Comparison of ENCODE assay signal across 8 cellular contexts in the genomic region with DNA sequence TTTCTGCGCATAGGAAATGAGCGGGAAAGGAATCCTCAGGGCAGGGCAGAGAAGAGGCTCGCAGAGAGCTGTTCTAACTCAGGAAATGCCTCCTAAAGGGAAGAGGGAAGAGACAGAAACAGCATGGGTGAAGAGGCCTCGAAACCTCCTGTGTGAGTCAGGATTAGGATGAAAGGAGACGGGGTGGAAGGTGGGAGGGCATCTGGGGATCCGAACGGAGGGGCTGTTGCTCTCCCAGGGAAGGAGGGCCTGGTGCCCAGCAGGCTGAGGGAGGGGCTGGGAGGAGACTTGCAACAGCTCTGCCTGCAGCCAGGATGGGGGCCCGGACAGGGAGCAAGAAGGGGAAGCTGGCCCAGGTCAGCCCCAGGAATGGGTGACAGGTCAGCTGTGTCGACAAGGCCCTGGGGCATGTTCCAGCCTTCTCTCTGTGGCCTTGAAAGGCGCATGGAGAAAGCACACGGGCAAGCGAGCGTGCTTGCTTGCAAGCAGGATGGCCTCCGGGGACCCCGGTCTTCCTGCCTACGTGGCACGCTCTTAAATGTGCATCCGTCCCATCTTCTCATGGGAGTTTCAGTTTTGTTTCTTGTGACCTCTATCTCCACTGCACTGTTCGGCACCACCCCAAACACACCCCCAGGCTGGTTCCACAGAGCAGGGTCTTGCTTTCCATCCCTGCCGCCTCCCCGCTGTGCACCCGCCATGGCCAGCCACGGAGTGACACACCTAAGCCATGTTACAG.
A peak's percentile ranks its signal among the peaks of the same experiment; 100 is the strongest.
DNase-seq lines count a peak whose midpoint lies in the region; ATAC-seq and TF ChIP-seq lines count a peak whose summit lies in the region.

No MANE protein-coding gene starts in this region.

- peak overlapping the region in 1 of 4 donors; percentile 4 for H3K27ac ChIP-seq in sigmoid colon

- no peaks in the 10 kb centered on the region for H3K9me3 Mint-ChIP-seq in activated T-helper 17 cell treated with anti-CD3 and anti-CD28 coated beads, Interleukin-2, amount 50 U/mL, for 72 hours

- H3K27me3 Mint-ChIP-seq in activated T-helper 17 cell treated with anti-CD3 and anti-CD28 coated beads, Interleukin-2, amount 50 U/mL, for 72 hours, result no peaks in the 10 kb centered on the region

- H3K4me1 Mint-ChIP-seq in activated T-helper 17 cell treated with anti-CD3 and anti-CD28 coated beads, Interleukin-2, amount 50 U/mL, for 72 hours, result peaks cover 4% of the 10 kb centered on the region

- H3K27ac Mint-ChIP-seq in activated T-helper 17 cell treated with anti-CD3 and anti-CD28 coated beads, Interleukin-2, amount 50 U/mL, for 72 hours, result no peak overlapping the region

- DNase-seq in ELF-1 (ENCODE audit: low read depth, low spot score) (peak; percentile 41), iPS DF 19.7 (ENCODE audit: low read depth, low spot score) (peak; percentile 15), sigmoid colon (no peak), HCEC 1CT (no peak), DMS79 treated with DMSO at 0.1 percent for 48 hours (lab: John Stamatoyannopoulos, UW) (no peak)

- no peak for TF ChIP-seq POLR2A in sigmoid colon (IDR thresholded peaks at IDR 0.05)

- intact Hi-C loops in sigmoid colon (cut with DNase I), result no loop called here

- H3K9me3 ChIP-seq in sigmoid colon, result no peaks in the 10 kb centered on the region

- H3K4me3 ChIP-seq in sigmoid colon, result no peak overlapping the region

- no peak for TF ChIP-seq CTCF in sigmoid colon (IDR thresholded peaks at IDR 0.05)

- H3K27me3 ChIP-seq in sigmoid colon, result no peaks in the 10 kb centered on the region

- WGBS in sigmoid colon, 2 donors, result 75 to 92% methylated on average over 23 of the region's 23 CpGs

- ATAC-seq in GM21360 (IDR thresholded peaks at IDR 0.05; ENCODE audit: unreplicated experiment) (peak; percentile 94), HG03439 (IDR thresholded peaks at IDR 0.05; ENCODE audit: unreplicated experiment) (peak; percentile 92)
- ATAC-seq in activated T-helper 17 cell treated with anti-CD3 and anti-CD28 coated beads, Interleukin-2, amount 50 U/mL, for 72 hours (replicated peaks), result no peak

- peaks cover 53% of the 10 kb centered on the region for H3K36me3 Mint-ChIP-seq in activated T-helper 17 cell treated with anti-CD3 and anti-CD28 coated beads, Interleukin-2, amount 50 U/mL, for 72 hours (ENCODE audit: low read depth)

- peaks cover 0 to 34% (median 20%) of the 10 kb centered on the region in 4 donors for H3K36me3 ChIP-seq in sigmoid colon

- no peak overlapping the region for H3K4me3 Mint-ChIP-seq in activated T-helper 17 cell treated with anti-CD3 and anti-CD28 coated beads, Interleukin-2, amount 50 U/mL, for 72 hours

- peaks cover 0 to 9% (median 0%) of the 10 kb centered on the region in 4 donors for H3K4me1 ChIP-seq in sigmoid colon

- TF ChIP-seq EP300 in sigmoid colon (IDR thresholded peaks at IDR 0.05), result no peak

Comparison
In these comparisons a context has a peak if more than half of its experiments do, and no peak if none do; other contexts are left out.
1. DNase-seq: peak in ELF-1 (single experiment) and iPS DF 19.7 (single experiment); none in sigmoid colon (single experiment), HCEC 1CT (single experiment) and DMS79 treated with DMSO at 0.1 percent for 48 hours (single experiment).